8 cellular contexts compared by ENCODE assay signal in genomic region chr22:41448189-41448808, GRCh38. TPM values are rescaled to one million over a fixed set of nuclear protein-coding genes. Genes with fewer than 3 reads are reported as not detected.
A peak's percentile ranks its signal among the peaks of the same experiment; 100 is the strongest.
DNase-seq lines count a peak whose midpoint lies in the region; ATAC-seq, FAIRE-seq and TF ChIP-seq lines count a peak whose summit lies in the region.

No MANE protein-coding gene starts in this region.

- no peak overlapping the region for H2AFZ ChIP-seq in HepG2 (ENCODE audit: low read length)

- peak overlapping the region; percentile 100 for H3K27ac ChIP-seq in HepG2 (ENCODE audit: extremely low read length, insufficient read depth, low read length)

- TF ChIP-seq POLR2A in HepG2 (IDR thresholded peaks at IDR 0.05; ENCODE audit: insufficient read depth in 1 of 2, low read depth in 2 of 2, low read length in 2 of 2) = peak; percentile 92 to 93

- H3K36me3 ChIP-seq in BE2C (peaks cover 6% of the 10 kb centered on the region), HepG2 (replicated peaks in 1 of 2; ENCODE audit: control insufficient read depth in 1 of 2, insufficient read depth in 2 of 2, low read length in 2 of 2) (no peaks in the 10 kb centered on the region)

- TF ChIP-seq CTCF in BE2C (IDR thresholded peaks at IDR 0.05; ENCODE audit: low read depth, low read length) (no peak), HepG2 (CRISPR knock-in tag; IDR thresholded peaks at IDR 0.05) (peak; percentile 34; the same call in 1 of the 2 replicates)

- peak overlapping the region; percentile 86 for H3K4me3 ChIP-seq in BE2C (ENCODE audit: low read depth, low read length)
- H3K4me3 ChIP-seq in HepG2 (replicated peaks in 1 of 3; ENCODE audit: insufficient read depth in 1 of 3, low read depth in 2 of 3, low read length in 3 of 3) = peak overlapping the region; percentile 89 to 97 (median 90)

- DNase-seq in BE2C (peak; percentile 97), NCI-H774 (lab: John Stamatoyannopoulos, UW) (peak; percentile 91), dermis microvascular lymphatic vessel endothelial cell (ENCODE audit: low read depth in 2 of 2) (peak; percentile 99 to 100), HepG2 (ENCODE audit: low spot score) (peak; percentile 99)
- DNase-seq in activated CD4-positive, alpha-beta T cell treated with anti-CD3 and anti-CD28 coated beads, Interleukin-2, amount 50 U/mL, for 48 hours = peak; percentile 87 to 90
- peak; percentile 82 to 84 for DNase-seq in stimulated activated CD4-positive, alpha-beta T cell treated with anti-CD3 and anti-CD28 coated beads, Interleukin-2, amount 100 ng/mL, for 48 hours

- POLR2A ChIA-PET in HepG2 (lab: Yijun Ruan, JAX) = interaction anchor here (0.6 to 5.2 kb wide), 26 partner anchors 9 to 592 kb away, joined by 3 to 122 read pairs (median 4); partner anchors contain the start of genes ACO2, PHF5A, RANGAP1 and ST13

- peak overlapping the region; percentile 91 for H3K4me2 ChIP-seq in HepG2 (ENCODE audit: low read depth, low read length)

- intact Hi-C loops in HepG2 (cut with micrococcal nuclease; ENCODE audit: unreplicated experiment) = loop anchor here (1.0 to 10.0 kb wide), 2 partner anchors 21 to 163 kb away; partner anchors contain the start of genes ACO2 and RANGAP1

- H3K9ac ChIP-seq in HepG2 (ENCODE audit: insufficient read depth, low read depth, low read length) = peak overlapping the region; percentile 99

- under 1% methylated on average over 27 of the region's 28 CpGs for WGBS in HepG2 (ENCODE audit: low lambda C conversion rate)

- H4K20me1 ChIP-seq in HepG2 (ENCODE audit: insufficient read depth, low read length) = no peaks in the 10 kb centered on the region

- ATAC-seq in GM19372 (IDR thresholded peaks at IDR 0.05; ENCODE audit: low read depth, unreplicated experiment) (peak; percentile 49), HG03565 (IDR thresholded peaks at IDR 0.05; ENCODE audit: unreplicated experiment) (peak; percentile 58), HepG2 (peak; percentile 80)

- TF ChIP-seq RAD21 in HepG2 (CRISPR knock-in tag; IDR thresholded peaks at IDR 0.05) = no peak; the same call in 1 of the 2 replicates

- H3K4me1 ChIP-seq in BE2C (peaks cover 3% of the 10 kb centered on the region; the same call in 1 of the 2 replicates), HepG2 (ENCODE audit: insufficient read depth, low read length) (peaks cover 16% of the 10 kb centered on the region)

- CTCF ChIA-PET in HepG2 (lab: Yijun Ruan, JAX; ENCODE audit: low intra/inter-chr PET ratio, low total read pairs) = no interaction called here

- no peaks in the 10 kb centered on the region for H3K27me3 ChIP-seq in BE2C
- no peaks in the 10 kb centered on the region; a peak in 1 of 5 replicates for H3K27me3 ChIP-seq in HepG2 (ENCODE audit: control insufficient read depth in 1 of 2, insufficient read depth in 2 of 2, low read length in 2 of 2)

- BruUV-seq in HepG2 (replicated peaks; lab: Mats Ljungman, UMichigan) = no TSS peak

- H3K9me3 ChIP-seq in BE2C (no peaks in the 10 kb centered on the region), HepG2 (ENCODE audit: low read length) (no peaks in the 10 kb centered on the region)

- peaks cover 37% of the 10 kb centered on the region for H3K79me2 ChIP-seq in HepG2 (ENCODE audit: insufficient read depth, low read length)

- in situ Hi-C loops in HepG2 (cut with HindIII; ENCODE audit: extremely low pct_ligation_motif_present, low pct_unique_long_range_greater_than_20kb) = no loop called here

- peak; percentile 99 for FAIRE-seq in HepG2 (lab: Jason Lieb, UNC)

- TF ChIP-seq EP300 in HepG2 (IDR thresholded peaks at IDR 0.05; ENCODE audit: low read depth in 2 of 2, low read length in 2 of 2) (peak; percentile 89), HepG2 (CRISPR knock-in tag; IDR thresholded peaks at IDR 0.05; ENCODE audit: borderline replicate concordance) (0 out of 2 replicates have a peak, but pooled peaks have one; percentile 51)

RNA-seq across cellular contexts. Expression of gene TOB2, which starts 1.7 kb away (rescaled TPM):
- polyA plus RNA-seq in BE2C (2012; ENCODE audit: insufficient read depth, insufficient read length, low read depth) = 21.6 TPM
- total RNA-seq in dermis microvascular lymphatic vessel endothelial cell (11.3 and 17.7 TPM in 2 replicates), HepG2 (2016; rRNA removed; fragmentation: Illumina TruSeq; extraction: Trizol) (13.7 and 16.7 TPM in 2 replicates)
- total RNA-seq in HepG2 (2016; cell fraction: cytosol; rRNA removed; fragmentation: Illumina TruSeq; extraction: Trizol; ENCODE audit: low read depth) = 2.7 and 2.9 TPM in 2 replicates
- total RNA-seq in HepG2 (2016; cell fraction: insoluble cytoplasmic fraction; rRNA removed; fragmentation: Illumina TruSeq; extraction: Trizol) = 14.1 and 14.3 TPM in 2 replicates
- total RNA-seq in HepG2 (2016; cell fraction: membrane; rRNA removed; fragmentation: Illumina TruSeq; extraction: Trizol) = 14.6 and 15.0 TPM in 2 replicates
- 14.9 and 16.2 TPM in 2 replicates for total RNA-seq in HepG2 (2016; cell fraction: nucleus; rRNA removed; fragmentation: Illumina TruSeq; extraction: Trizol)
- 12.2 and 14.3 TPM in 2 replicates for polyA plus RNA-seq in HepG2 (2011; rRNA removed)
- 9.6 and 10.9 TPM in 2 replicates for polyA plus RNA-seq in HepG2 (2011; cell fraction: cytosol; rRNA removed)
- polyA plus RNA-seq in HepG2 (2011; cell fraction: nucleus; rRNA removed) = 20.7 and 21.6 TPM in 2 replicates
- 12.6 and 16.8 TPM in 2 replicates for polyA plus RNA-seq in HepG2 (2012)
- 2.0 TPM in 2 replicates for polyA plus RNA-seq in HepG2 (2016; cell fraction: cytosol; fragmentation: Illumina TruSeq; extraction: Trizol; ENCODE audit: low read depth)
- polyA plus RNA-seq in HepG2 (2016; cell fraction: insoluble cytoplasmic fraction; fragmentation: Illumina TruSeq; extraction: Trizol; ENCODE audit: low read depth) = 19.1 and 21.8 TPM in 2 replicates
- 8.7 and 9.6 TPM in 2 replicates for polyA plus RNA-seq in HepG2 (2016; cell fraction: membrane; fragmentation: Illumina TruSeq; extraction: Trizol; ENCODE audit: low read depth)
- 31.0 and 32.7 TPM in 2 replicates for polyA plus RNA-seq in HepG2 (2016; cell fraction: nucleus; fragmentation: Illumina TruSeq; extraction: Trizol; ENCODE audit: insufficient read depth, low read depth)
- polyA minus RNA-seq in HepG2 (2011; rRNA and poly(A)+ RNA removed; ENCODE audit: low replicate concordance) = 15.4 and 25.4 TPM in 2 replicates
- 14.9 TPM in 2 replicates for polyA minus RNA-seq in HepG2 (2011; cell fraction: cytosol; rRNA and poly(A)+ RNA removed)
- polyA minus RNA-seq in HepG2 (2011; cell fraction: nucleus; rRNA and poly(A)+ RNA removed) = 8.5 and 10.2 TPM in 2 replicates

RNA-seq across cellular contexts. Expression of gene PHF5A, which starts 20.2 kb away (rescaled TPM):
- 125 TPM for polyA plus RNA-seq in BE2C (2012; ENCODE audit: insufficient read depth, insufficient read length, low read depth)
- total RNA-seq in dermis microvascular lymphatic vessel endothelial cell (62.8 and 68.0 TPM in 2 replicates), HepG2 (2016; rRNA removed; fragmentation: Illumina TruSeq; extraction: Trizol) (105 and 154 TPM in 2 replicates)
- total RNA-seq in HepG2 (2016; cell fraction: cytosol; rRNA removed; fragmentation: Illumina TruSeq; extraction: Trizol; ENCODE audit: low read depth) = 34.8 TPM in 2 replicates
- 107 and 165 TPM in 2 replicates for total RNA-seq in HepG2 (2016; cell fraction: insoluble cytoplasmic fraction; rRNA removed; fragmentation: Illumina TruSeq; extraction: Trizol)
- 55.9 and 58.9 TPM in 2 replicates for total RNA-seq in HepG2 (2016; cell fraction: membrane; rRNA removed; fragmentation: Illumina TruSeq; extraction: Trizol)
- 38.4 and 43.4 TPM in 2 replicates for total RNA-seq in HepG2 (2016; cell fraction: nucleus; rRNA removed; fragmentation: Illumina TruSeq; extraction: Trizol)
- 50.7 and 56.6 TPM in 2 replicates for polyA plus RNA-seq in HepG2 (2011; rRNA removed)
- 43.0 and 50.6 TPM in 2 replicates for polyA plus RNA-seq in HepG2 (2011; cell fraction: cytosol; rRNA removed)
- 14.8 and 17.9 TPM in 2 replicates for polyA plus RNA-seq in HepG2 (2011; cell fraction: nucleus; rRNA removed)
- 42.0 and 46.3 TPM in 2 replicates for polyA plus RNA-seq in HepG2 (2012)
- 22.7 and 24.1 TPM in 2 replicates for polyA plus RNA-seq in HepG2 (2016; cell fraction: cytosol; fragmentation: Illumina TruSeq; extraction: Trizol; ENCODE audit: low read depth)
- polyA plus RNA-seq in HepG2 (2016; cell fraction: insoluble cytoplasmic fraction; fragmentation: Illumina TruSeq; extraction: Trizol; ENCODE audit: low read depth) = 141 and 153 TPM in 2 replicates
- 38.6 and 42.2 TPM in 2 replicates for polyA plus RNA-seq in HepG2 (2016; cell fraction: membrane; fragmentation: Illumina TruSeq; extraction: Trizol; ENCODE audit: low read depth)
- polyA plus RNA-seq in HepG2 (2016; cell fraction: nucleus; fragmentation: Illumina TruSeq; extraction: Trizol; ENCODE audit: insufficient read depth, low read depth) = 44.4 and 50.2 TPM in 2 replicates
- polyA minus RNA-seq in HepG2 (2011; rRNA and poly(A)+ RNA removed; ENCODE audit: low replicate concordance) = 22.2 and 41.1 TPM in 2 replicates
- polyA minus RNA-seq in HepG2 (2011; cell fraction: cytosol; rRNA and poly(A)+ RNA removed) = 11.8 and 12.4 TPM in 2 replicates
- 14.3 and 15.1 TPM in 2 replicates for polyA minus RNA-seq in HepG2 (2011; cell fraction: nucleus; rRNA and poly(A)+ RNA removed)

RNA-seq across cellular contexts. Expression of gene ACO2, which starts 20.6 kb away (rescaled TPM):
- 205 TPM for polyA plus RNA-seq in BE2C (2012; ENCODE audit: insufficient read depth, insufficient read length, low read depth)
- total RNA-seq in dermis microvascular lymphatic vessel endothelial cell = 66.5 and 93.9 TPM in 2 replicates
- 39.3 and 45.6 TPM in 2 replicates for total RNA-seq in HepG2 (2016; rRNA removed; fragmentation: Illumina TruSeq; extraction: Trizol)
- 34.7 and 46.3 TPM in 2 replicates for total RNA-seq in HepG2 (2016; cell fraction: cytosol; rRNA removed; fragmentation: Illumina TruSeq; extraction: Trizol; ENCODE audit: low read depth)
- 35.3 and 49.1 TPM in 2 replicates for total RNA-seq in HepG2 (2016; cell fraction: insoluble cytoplasmic fraction; rRNA removed; fragmentation: Illumina TruSeq; extraction: Trizol)
- 68.4 and 83.2 TPM in 2 replicates for total RNA-seq in HepG2 (2016; cell fraction: membrane; rRNA removed; fragmentation: Illumina TruSeq; extraction: Trizol)
- 37.1 and 37.3 TPM in 2 replicates for total RNA-seq in HepG2 (2016; cell fraction: nucleus; rRNA removed; fragmentation: Illumina TruSeq; extraction: Trizol)
- 19.2 and 19.4 TPM in 2 replicates for polyA plus RNA-seq in HepG2 (2011; rRNA removed)
- polyA plus RNA-seq in HepG2 (2011; cell fraction: cytosol; rRNA removed) = 34.8 and 36.5 TPM in 2 replicates
- polyA plus RNA-seq in HepG2 (2011; cell fraction: nucleus; rRNA removed) = 61.6 and 75.9 TPM in 2 replicates
- 57.9 and 62.9 TPM in 2 replicates for polyA plus RNA-seq in HepG2 (2012)
- 61.5 and 78.5 TPM in 2 replicates for polyA plus RNA-seq in HepG2 (2016; cell fraction: cytosol; fragmentation: Illumina TruSeq; extraction: Trizol; ENCODE audit: low read depth)
- polyA plus RNA-seq in HepG2 (2016; cell fraction: insoluble cytoplasmic fraction; fragmentation: Illumina TruSeq; extraction: Trizol; ENCODE audit: low read depth) = 39.9 and 50.2 TPM in 2 replicates
- 77.9 and 110 TPM in 2 replicates for polyA plus RNA-seq in HepG2 (2016; cell fraction: membrane; fragmentation: Illumina TruSeq; extraction: Trizol; ENCODE audit: low read depth)
- polyA plus RNA-seq in HepG2 (2016; cell fraction: nucleus; fragmentation: Illumina TruSeq; extraction: Trizol; ENCODE audit: insufficient read depth, low read depth) = 51.9 and 54.4 TPM in 2 replicates
- 18.9 and 35.9 TPM in 2 replicates for polyA minus RNA-seq in HepG2 (2011; rRNA and poly(A)+ RNA removed; ENCODE audit: low replicate concordance)
- polyA minus RNA-seq in HepG2 (2011; cell fraction: cytosol; rRNA and poly(A)+ RNA removed) = 31.6 and 35.4 TPM in 2 replicates
- 29.2 and 32.8 TPM in 2 replicates for polyA minus RNA-seq in HepG2 (2011; cell fraction: nucleus; rRNA and poly(A)+ RNA removed)

Comparison
In these comparisons a context has a peak if more than half of its experiments do, and no peak if none do; other contexts are left out.
1. Peak in every context shown above with its lines: DNase-seq, ATAC-seq, H3K4me3 ChIP-seq and H3K27ac ChIP-seq.